ENCODE assay signal across 9 cellular contexts in the genomic region with DNA sequence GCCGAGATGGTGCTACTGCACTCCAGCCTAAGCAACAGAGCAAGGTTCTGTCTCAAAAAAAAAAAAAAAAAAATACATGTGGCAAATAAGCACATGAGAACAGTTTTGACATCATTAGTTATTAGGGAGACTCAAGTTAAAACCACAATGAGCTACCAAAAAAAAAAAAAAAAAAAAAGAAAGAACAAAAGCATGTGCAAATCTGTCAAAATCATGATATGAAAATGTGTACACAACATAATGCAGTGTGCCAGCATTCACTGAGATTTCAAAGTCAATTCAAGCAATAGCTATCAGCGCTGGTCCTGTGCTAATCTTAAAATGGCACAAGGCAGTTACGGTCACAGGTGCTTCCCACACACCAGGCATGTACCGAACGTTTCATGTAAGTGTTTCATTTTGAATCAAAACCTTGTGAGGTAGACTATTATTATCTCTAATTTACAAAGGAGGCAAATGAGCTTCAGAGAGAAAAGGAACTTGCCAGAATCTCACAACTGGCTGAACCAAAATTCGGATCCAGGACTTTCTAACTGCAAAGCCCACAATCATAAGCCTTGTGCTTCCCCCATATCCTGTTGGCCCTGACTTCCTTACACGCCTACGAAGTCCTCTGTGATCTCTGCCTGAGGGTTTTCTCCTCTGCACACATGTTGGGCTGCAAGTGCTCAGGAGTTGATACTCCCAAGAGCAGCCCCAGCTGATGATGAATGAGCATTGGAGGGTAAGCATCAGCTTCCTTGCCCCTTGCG.
DNase-seq lines count a peak whose midpoint lies in the region; ATAC-seq, FAIRE-seq and TF ChIP-seq lines count a peak whose summit lies in the region.
"Had no signal": no experiment of that assay in that cellular context is flagged by ENCODE, and none has a peak within 500 bp of the region (broad histone marks: within the 10 kb centered on the region; RNA-seq: fewer than 3 reads in every experiment).

No MANE protein-coding gene starts in this region.

- H3K4me1 Mint-ChIP-seq in activated naive CD4-positive, alpha-beta T cell treated with anti-CD3 and anti-CD28 coated beads, Interleukin-2, amount 50 U/mL, for 24 hours: peaks cover 21% of the 10 kb centered on the region
- peaks cover 20% of the 10 kb centered on the region for H3K4me1 Mint-ChIP-seq in nephron progenitor cell

- H3K36me3 ChIP-seq in aorta (ENCODE audit: control insufficient read depth in 1 of 2, insufficient read depth in 2 of 2, low read length in 1 of 2): no peaks in the 10 kb centered on the region

- WGBS in aorta, 2 donors: 87% methylated on average over 9 of the region's 9 CpGs

- TF ChIP-seq CTCF in nephron progenitor cell (IDR thresholded peaks at IDR 0.05): no peak

- H3K4me1 ChIP-seq in aorta (ENCODE audit: control insufficient read depth in 1 of 2, insufficient read depth in 2 of 2, low read length in 2 of 2): no peaks in the 10 kb centered on the region

- no peak for TF ChIP-seq POLR2A in GM12891 (IDR thresholded peaks at IDR 0.05; ENCODE audit: low read depth, low read length)

- peak; percentile 91 for ATAC-seq in GM19438 (IDR thresholded peaks at IDR 0.05; ENCODE audit: low read depth, unreplicated experiment)
- peak; percentile 92 for ATAC-seq in HG03135 (IDR thresholded peaks at IDR 0.05; ENCODE audit: unreplicated experiment)
- no peak for ATAC-seq in aorta (ENCODE audit: low FRiP score)

- H3K9me3 Mint-ChIP-seq in activated naive CD4-positive, alpha-beta T cell treated with anti-CD3 and anti-CD28 coated beads, Interleukin-2, amount 50 U/mL, for 24 hours: no peaks in the 10 kb centered on the region
- no peaks in the 10 kb centered on the region for H3K9me3 Mint-ChIP-seq in nephron progenitor cell

- intact Hi-C loops in aorta (cut with DNase I): no loop called here

- H3K4me3 ChIP-seq in aorta (ENCODE audit: low read length in 2 of 2): no peak overlapping the region

- FAIRE-seq in GM12891 (lab: Jason Lieb, UNC): peak; percentile 99
- FAIRE-seq: astrocyte had no signal

- no peaks in the 10 kb centered on the region for H3K9me3 ChIP-seq in aorta (ENCODE audit: control insufficient read depth, low read length)

- peak overlapping the region; percentile 68 for H3K4me3 Mint-ChIP-seq in activated naive CD4-positive, alpha-beta T cell treated with anti-CD3 and anti-CD28 coated beads, Interleukin-2, amount 50 U/mL, for 24 hours
- H3K4me3 Mint-ChIP-seq in nephron progenitor cell: no peak overlapping the region

- no peak overlapping the region for H3K27ac ChIP-seq in aorta (ENCODE audit: low read depth in 1 of 2, low read length in 2 of 2)

- H3K27me3 ChIP-seq in aorta (ENCODE audit: control insufficient read depth in 1 of 2, insufficient read depth in 2 of 2, low read length in 1 of 2): peaks cover 0 to 1% of the 10 kb centered on the region in 2 donors

- peak overlapping the region; percentile 74 for H3K27ac Mint-ChIP-seq in activated naive CD4-positive, alpha-beta T cell treated with anti-CD3 and anti-CD28 coated beads, Interleukin-2, amount 50 U/mL, for 24 hours
- no peak overlapping the region for H3K27ac Mint-ChIP-seq in nephron progenitor cell

- H3K27me3 Mint-ChIP-seq in activated naive CD4-positive, alpha-beta T cell treated with anti-CD3 and anti-CD28 coated beads, Interleukin-2, amount 50 U/mL, for 24 hours: no peaks in the 10 kb centered on the region
- peaks cover 11% of the 10 kb centered on the region for H3K27me3 Mint-ChIP-seq in nephron progenitor cell (ENCODE audit: low read depth, poor library complexity)

- DNase-seq in GM12891 (ENCODE audit: insufficient read length, low spot score) (no peak), 8988T (no peak), aorta (no peak), nephron progenitor cell (no peak), SHP77 (lab: John Stamatoyannopoulos, UW) (no peak)

- H3K36me3 Mint-ChIP-seq in activated naive CD4-positive, alpha-beta T cell treated with anti-CD3 and anti-CD28 coated beads, Interleukin-2, amount 50 U/mL, for 24 hours: no peaks in the 10 kb centered on the region
- H3K36me3 Mint-ChIP-seq in nephron progenitor cell (ENCODE audit: low read depth): no peaks in the 10 kb centered on the region

TF ChIP-seq in GM12891, 5 proteins besides CTCF, POLR2A, EP300 and RAD21:
- no peak for TF ChIP-seq TAF1 (IDR thresholded peaks at IDR 0.05; ENCODE audit: low read depth, low read length)
- no peak for TF ChIP-seq PAX5 (IDR thresholded peaks at IDR 0.05; ENCODE audit: insufficient read depth, low read length, severe bottlenecking)
- TF ChIP-seq SPI1 (IDR thresholded peaks at IDR 0.05; ENCODE audit: low read depth, low read length): peak; percentile 52; the same call in 1 of the 2 replicates
- 0 out of 2 replicates have a peak, but pooled peaks have one; percentile 59 for TF ChIP-seq POU2F2 (IDR thresholded peaks at IDR 0.05; ENCODE audit: low read depth, low read length)
- TF ChIP-seq POLR2AphosphoS5 (IDR thresholded peaks at IDR 0.05; ENCODE audit: low read depth, low read length): no peak
TF ChIP-seq in GM12891: peak in this region for 2.
